Comparison of ENCODE assay signal across 12 cellular contexts in the genomic region with DNA sequence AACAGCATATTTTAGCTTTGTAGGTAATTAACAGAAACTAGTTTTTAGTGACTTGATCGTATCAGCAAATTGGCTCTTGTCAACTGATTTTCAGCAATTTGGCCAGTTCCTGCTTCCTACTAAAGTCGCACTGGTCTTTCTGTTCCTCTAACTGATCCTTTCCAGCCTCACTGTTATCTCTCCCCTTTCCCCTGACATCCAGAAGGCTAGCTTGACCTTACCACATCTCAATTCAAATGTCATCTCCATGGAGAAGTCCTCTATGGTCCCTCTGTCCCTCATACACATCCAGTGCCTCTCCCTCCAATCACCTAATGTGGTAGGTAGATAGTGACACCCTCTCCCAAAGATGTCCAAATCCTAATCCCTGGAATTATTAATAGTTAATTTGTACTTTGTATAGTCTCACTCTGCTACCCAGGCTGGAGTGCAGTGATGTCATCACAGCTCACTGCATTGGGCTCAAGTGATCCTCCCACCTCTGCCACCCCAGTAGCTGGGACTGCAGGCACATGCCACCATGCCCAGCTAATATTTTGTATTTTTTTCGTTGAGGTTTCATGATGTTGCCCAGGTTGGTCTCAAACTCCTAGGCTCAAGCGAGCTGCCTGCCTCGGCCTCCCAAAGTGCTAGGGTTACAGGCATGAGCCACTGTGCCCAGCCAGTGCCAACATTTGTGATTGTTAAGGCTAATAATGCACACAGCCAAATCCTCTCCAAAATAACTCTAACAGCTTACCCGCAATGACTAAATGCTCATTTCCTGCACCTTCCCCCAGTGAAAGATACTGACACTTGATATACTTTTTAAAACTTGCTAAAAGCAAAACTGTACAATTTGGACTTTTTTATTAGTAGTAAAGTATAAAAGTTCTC. TPM values are rescaled to one million over a fixed set of nuclear protein-coding genes. Genes with fewer than 3 reads are reported as not detected.
DNase-seq lines count a peak whose midpoint lies in the region; ATAC-seq lines count a peak whose summit lies in the region.
"Had no signal": no experiment of that assay in that cellular context is flagged by ENCODE, and none has a peak within 500 bp of the region (broad histone marks: within the 10 kb centered on the region; RNA-seq: fewer than 3 reads in every experiment).

No MANE protein-coding gene starts in this region.

- H3K4me3 Mint-ChIP-seq in activated T-cell treated with anti-CD3 and anti-CD28 coated beads, Interleukin-2, amount 50 U/mL, for 72 hours = peak overlapping the region; percentile 56 to 75
- peak overlapping the region; percentile 49 for H3K4me3 Mint-ChIP-seq in activated CD8-positive, alpha-beta T cell treated with anti-CD3 and anti-CD28 coated beads, Interleukin-2, amount 10 ng/mL, durations not matched to agents 7 days and 5 days
- H3K4me3 Mint-ChIP-seq in stimulated activated effector memory CD8-positive, alpha-beta T cell treated with anti-CD3 and anti-CD28 coated beads, Interleukin-12 subunit alpha, Interleukin-12 subunit beta, amount 100 ng/mL, for 72 hours = peak overlapping the region; percentile 51

- no peaks in the 10 kb centered on the region for H3K27me3 Mint-ChIP-seq in activated T-cell treated with anti-CD3 and anti-CD28 coated beads, Interleukin-2, amount 50 U/mL, for 72 hours (ENCODE audit: low read depth)
- H3K27me3 Mint-ChIP-seq in activated CD8-positive, alpha-beta T cell treated with anti-CD3 and anti-CD28 coated beads, Interleukin-2, amount 10 ng/mL, durations not matched to agents 7 days and 5 days (ENCODE audit: low read depth) = no peaks in the 10 kb centered on the region

- H3K27ac Mint-ChIP-seq in activated T-cell treated with anti-CD3 and anti-CD28 coated beads, Interleukin-2, amount 50 U/mL, for 72 hours = peak overlapping the region; percentile 70
- H3K27ac Mint-ChIP-seq in activated CD8-positive, alpha-beta T cell treated with anti-CD3 and anti-CD28 coated beads, Interleukin-2, amount 10 ng/mL, durations not matched to agents 7 days and 5 days = peak overlapping the region; percentile 76
- peak overlapping the region; percentile 36 for H3K27ac Mint-ChIP-seq in stimulated activated effector memory CD8-positive, alpha-beta T cell treated with anti-CD3 and anti-CD28 coated beads, Interleukin-12 subunit alpha, Interleukin-12 subunit beta, amount 100 ng/mL, for 72 hours

- H3K36me3 Mint-ChIP-seq in activated T-cell treated with anti-CD3 and anti-CD28 coated beads, Interleukin-2, amount 50 U/mL, for 72 hours (ENCODE audit: insufficient read depth in 2 of 2) = no peaks in the 10 kb centered on the region
- peaks cover 4% of the 10 kb centered on the region for H3K36me3 Mint-ChIP-seq in activated CD8-positive, alpha-beta T cell treated with anti-CD3 and anti-CD28 coated beads, Interleukin-2, amount 10 ng/mL, durations not matched to agents 7 days and 5 days (ENCODE audit: low read depth)
- H3K36me3 Mint-ChIP-seq in stimulated activated effector memory CD8-positive, alpha-beta T cell treated with anti-CD3 and anti-CD28 coated beads, Interleukin-12 subunit alpha, Interleukin-12 subunit beta, amount 100 ng/mL, for 72 hours = no peaks in the 10 kb centered on the region

- H3K4me1 Mint-ChIP-seq in activated T-cell treated with anti-CD3 and anti-CD28 coated beads, Interleukin-2, amount 50 U/mL, for 72 hours (ENCODE audit: low read depth) = peaks cover 33% of the 10 kb centered on the region
- peaks cover 31% of the 10 kb centered on the region for H3K4me1 Mint-ChIP-seq in activated CD8-positive, alpha-beta T cell treated with anti-CD3 and anti-CD28 coated beads, Interleukin-2, amount 10 ng/mL, durations not matched to agents 7 days and 5 days (ENCODE audit: low read depth)
- H3K4me1 Mint-ChIP-seq in stimulated activated effector memory CD8-positive, alpha-beta T cell treated with anti-CD3 and anti-CD28 coated beads, Interleukin-12 subunit alpha, Interleukin-12 subunit beta, amount 100 ng/mL, for 72 hours = peaks cover 46% of the 10 kb centered on the region

- peak; percentile 65 to 66 for ATAC-seq in activated T-cell treated with anti-CD3 and anti-CD28 coated beads, Interleukin-2, amount 50 U/mL, for 72 hours (replicated peaks in 1 of 2)
- ATAC-seq in HG03196 (IDR thresholded peaks at IDR 0.05; ENCODE audit: unreplicated experiment) (peak; percentile 48), GM19467 (IDR thresholded peaks at IDR 0.05; ENCODE audit: unreplicated experiment) (no peak), HG02981 (IDR thresholded peaks at IDR 0.05; ENCODE audit: unreplicated experiment) (no peak)
- peak; percentile 79 for ATAC-seq in activated CD8-positive, alpha-beta T cell treated with anti-CD3 and anti-CD28 coated beads, Interleukin-2, amount 10 ng/mL, durations not matched to agents 7 days and 5 days
- peak; percentile 87 for ATAC-seq in stimulated activated effector memory CD8-positive, alpha-beta T cell treated with anti-CD3 and anti-CD28 coated beads, Interleukin-12 subunit alpha, Interleukin-12 subunit beta, amount 100 ng/mL, for 72 hours

- no peak for DNase-seq in activated T-cell treated with anti-CD3 and anti-CD28 coated beads, Interleukin-2, amount 50 U/mL, for 72 hours
- DNase-seq in activated T-cell treated with anti-CD3 and anti-CD28 coated beads for 4 hours (no peak), GM19240 (ENCODE audit: insufficient read length, low spot score) (no peak)
- DNase-seq in activated CD8-positive, alpha-beta T cell treated with anti-CD3 and anti-CD28 coated beads, Interleukin-2, amount 10 ng/mL, durations not matched to agents 7 days and 5 days = no peak
- no peak for DNase-seq in stimulated activated effector memory CD8-positive, alpha-beta T cell treated with anti-CD3 and anti-CD28 coated beads, Interleukin-12 subunit alpha, Interleukin-12 subunit beta, amount 100 ng/mL, for 72 hours (ENCODE audit: low spot score in 2 of 2)
- DNase-seq: dorsolateral prefrontal cortex, foreskin melanocyte, HCEC 1CT, NCI-H345 had no signal

- POLR2A ChIA-PET in activated CD8-positive, alpha-beta T cell treated with anti-CD3 and anti-CD28 coated beads, Interleukin-2, amount 10 ng/mL, durations not matched to agents 7 days and 5 days (lab: Charles Lee) = interaction anchor here (1.1 to 1.5 kb wide), 4 partner anchors 18 to 61 kb away, joined by 3 to 5 read pairs (median 3); a partner anchor contains a TSS

- no peaks in the 10 kb centered on the region for H3K9me3 Mint-ChIP-seq in activated T-cell treated with anti-CD3 and anti-CD28 coated beads, Interleukin-2, amount 50 U/mL, for 72 hours
- H3K9me3 Mint-ChIP-seq in activated CD8-positive, alpha-beta T cell treated with anti-CD3 and anti-CD28 coated beads, Interleukin-2, amount 10 ng/mL, durations not matched to agents 7 days and 5 days (ENCODE audit: insufficient read depth) = no peaks in the 10 kb centered on the region
- H3K9me3 Mint-ChIP-seq in stimulated activated effector memory CD8-positive, alpha-beta T cell treated with anti-CD3 and anti-CD28 coated beads, Interleukin-12 subunit alpha, Interleukin-12 subunit beta, amount 100 ng/mL, for 72 hours = no peaks in the 10 kb centered on the region

- CTCF ChIA-PET in activated CD8-positive, alpha-beta T cell treated with anti-CD3 and anti-CD28 coated beads, Interleukin-2, amount 10 ng/mL, durations not matched to agents 7 days and 5 days (lab: Charles Lee) = interaction anchor here (1.0 to 4.0 kb wide), 9 partner anchors 9 to 118 kb away, joined by 3 to 26 read pairs (median 5); a partner anchor contains a TSS

RNA-seq across cellular contexts. Expression of a gene that starts 16.9 kb away (rescaled TPM):
- total RNA-seq in activated T-cell treated with anti-CD3 and anti-CD28 coated beads, Interleukin-2, amount 50 U/mL, for 72 hours = 10 to 100 TPM; 26.6 to 30.1 TPM
- 1 to 10 TPM; 7.7 to 8.5 TPM for total RNA-seq in activated CD8-positive, alpha-beta T cell treated with anti-CD3 and anti-CD28 coated beads, Interleukin-2, amount 10 ng/mL, durations not matched to agents 7 days and 5 days

RNA-seq across cellular contexts. Expression of a gene that starts 42.9 kb away (rescaled TPM):
- total RNA-seq in activated T-cell treated with anti-CD3 and anti-CD28 coated beads, Interleukin-2, amount 50 U/mL, for 72 hours = 100 to 1,000 TPM; 378 to 401 TPM
- 100 to 1,000 TPM; 377 to 385 TPM for total RNA-seq in activated CD8-positive, alpha-beta T cell treated with anti-CD3 and anti-CD28 coated beads, Interleukin-2, amount 10 ng/mL, durations not matched to agents 7 days and 5 days

RNA-seq across cellular contexts. Expression of a gene that starts 49.0 kb away (rescaled TPM):
- 10 to 100 TPM; 42.0 to 43.4 TPM for total RNA-seq in activated T-cell treated with anti-CD3 and anti-CD28 coated beads, Interleukin-2, amount 50 U/mL, for 72 hours
- 10 to 100 TPM; 63.7 to 65.9 TPM for total RNA-seq in activated CD8-positive, alpha-beta T cell treated with anti-CD3 and anti-CD28 coated beads, Interleukin-2, amount 10 ng/mL, durations not matched to agents 7 days and 5 days

Comparison
In these comparisons a context has a peak if more than half of its experiments do, and no peak if none do; other contexts are left out.
1. ATAC-seq: peak in activated T-cell treated with anti-CD3 and anti-CD28 coated beads, Interleukin-2, amount 50 U/mL, for 72 hours (2 of 2), HG03196 (single experiment), activated CD8-positive, alpha-beta T cell treated with anti-CD3 and anti-CD28 coated beads, Interleukin-2, amount 10 ng/mL, durations not matched to agents 7 days and 5 days (single experiment) and stimulated activated effector memory CD8-positive, alpha-beta T cell treated with anti-CD3 and anti-CD28 coated beads, Interleukin-12 subunit alpha, Interleukin-12 subunit beta, amount 100 ng/mL, for 72 hours (single experiment); none in GM19467 (single experiment) and HG02981 (single experiment).
2. Peak in every context shown above with its lines, with median percentiles within 50 percentile points of each other: H3K27ac Mint-ChIP-seq and H3K4me3 Mint-ChIP-seq.